ENCODE assay signal across 12 cellular contexts in the genomic region with DNA sequence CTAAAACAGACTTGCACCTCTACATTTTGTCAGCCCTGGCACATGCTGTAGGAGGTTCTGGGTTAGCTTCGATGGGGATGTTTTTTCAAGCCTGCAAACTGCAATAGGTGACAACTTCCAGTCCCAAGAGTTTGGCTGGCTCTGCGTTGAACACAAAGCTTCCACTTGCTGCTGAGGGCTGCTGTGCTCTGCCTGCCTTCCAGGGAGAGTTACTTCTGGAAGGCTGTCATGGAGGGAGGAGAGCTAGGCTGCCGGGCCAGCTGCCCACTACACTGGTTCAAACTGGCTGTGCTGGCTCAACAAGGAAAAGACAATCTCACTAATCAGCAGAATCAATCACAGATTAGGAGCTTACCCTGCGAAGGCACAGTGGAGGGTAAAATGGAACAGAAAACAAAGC. TPM values are rescaled to one million over a fixed set of nuclear protein-coding genes. Genes with fewer than 3 reads are reported as not detected.
DNase-seq lines count a peak whose midpoint lies in the region; ATAC-seq and TF ChIP-seq lines count a peak whose summit lies in the region.
"Had no signal": no experiment of that assay in that cellular context is flagged by ENCODE, and none has a peak within 500 bp of the region (broad histone marks: within the 10 kb centered on the region; RNA-seq: fewer than 3 reads in every experiment).

No MANE protein-coding gene starts in this region.

- H3K27me3 ChIP-seq in GM23248 (replicated peaks; ENCODE audit: insufficient read depth), result no peaks in the 10 kb centered on the region
- no peaks in the 10 kb centered on the region for H3K27me3 ChIP-seq in sigmoid colon
- H3K27me3 ChIP-seq: BLaER1 had no signal

- H2AFZ ChIP-seq in GM23248, result peak overlapping the region; percentile 25; the same call in 1 of the 2 replicates

- H3K4me3 ChIP-seq in GM23248 (no peak overlapping the region), sigmoid colon (no peak overlapping the region)
- H3K4me3 ChIP-seq: BLaER1 had no signal

- no peak overlapping the region for H3K9ac ChIP-seq in GM23248
- H3K9ac ChIP-seq: BLaER1 had no signal

- no peaks in the 10 kb centered on the region for H3K79me2 ChIP-seq in GM23248 (ENCODE audit: insufficient read depth)

- H3K9me3 ChIP-seq in GM23248 (ENCODE audit: low read depth) (no peaks in the 10 kb centered on the region), sigmoid colon (no peaks in the 10 kb centered on the region)
- H3K9me3 ChIP-seq: BLaER1 had no signal

- H3K4me2 ChIP-seq in GM23248 (ENCODE audit: unreplicated experiment), result no peak overlapping the region
- H3K4me2 ChIP-seq: BLaER1 had no signal

- TF ChIP-seq CTCF in sigmoid colon (IDR thresholded peaks at IDR 0.05) (no peak), nephron progenitor cell (IDR thresholded peaks at IDR 0.05) (no peak)

- peaks cover under 1% of the 10 kb centered on the region for H3K9me3 Mint-ChIP-seq in nephron progenitor cell

- H3K4me1 ChIP-seq in GM23248 (ENCODE audit: insufficient read depth) (peaks cover 15% of the 10 kb centered on the region), sigmoid colon (peaks cover 0 to 47% (median 44%) of the 10 kb centered on the region in 4 donors)

- H3K36me3 ChIP-seq in GM23248 (ENCODE audit: low read depth) (no peaks in the 10 kb centered on the region), sigmoid colon (no peaks in the 10 kb centered on the region)
- H3K36me3 ChIP-seq: BLaER1 had no signal

- DNase-seq in GM23248 (peak; percentile 50), islet precursor cell (peak; percentile 60), sigmoid colon (no peak), nephron progenitor cell (no peak)
- DNase-seq in activated effector memory CD4-positive, alpha-beta T cell treated with Interleukin-2 at 50 U/mL for 16 hours, result no peak
- DNase-seq in stimulated activated CD4-positive, alpha-beta T cell treated with anti-CD3 and anti-CD28 coated beads, Interleukin-4, amount 100 ng/mL, for 4 hours, result no peak
- DNase-seq: Kasumi-1, NCI-H2227 treated with DMSO at 0.1 percent for 48 hours, T-helper 9 cell had no signal

- in situ Hi-C loops in GM23248 (cut with MboI), result no loop called here

- H4K20me1 ChIP-seq in GM23248 (ENCODE audit: insufficient read depth), result no peaks in the 10 kb centered on the region
- H4K20me1 ChIP-seq: BLaER1 had no signal

- no peaks in the 10 kb centered on the region for H3K9me2 ChIP-seq in GM23248 (ENCODE audit: insufficient read depth)

- TF ChIP-seq EP300 in sigmoid colon (IDR thresholded peaks at IDR 0.05), result no peak

- peaks cover 6% of the 10 kb centered on the region for H3F3A ChIP-seq in GM23248 (ENCODE audit: insufficient read depth)

- H3K4me3 Mint-ChIP-seq in nephron progenitor cell, result no peak overlapping the region

- no peak for ATAC-seq in HG03139 (IDR thresholded peaks at IDR 0.05; ENCODE audit: unreplicated experiment)

- no peak for TF ChIP-seq POLR2A in sigmoid colon (IDR thresholded peaks at IDR 0.05)

- 24 to 33% methylated on average over 4 of the region's 4 CpGs for WGBS in GM23248 (ENCODE audit: low coverage in 1 of 2, low lambda C conversion rate in 2 of 2, missing lambda C conversion rate in 2 of 2), 2 experiments
- 46 to 73% methylated on average over 4 of the region's 4 CpGs for WGBS in sigmoid colon, 2 donors

- H3K27ac ChIP-seq in GM23248 (no peak overlapping the region), cingulate gyrus (ENCODE audit: low read depth, low read length) (peak overlapping the region; percentile 69), sigmoid colon (peak overlapping the region; percentile 2 to 69 (median 66))
- H3K27ac ChIP-seq: BLaER1 had no signal

- H3K4me1 Mint-ChIP-seq in nephron progenitor cell, result peaks cover 13% of the 10 kb centered on the region

- no peaks in the 10 kb centered on the region for H3K36me3 Mint-ChIP-seq in nephron progenitor cell (ENCODE audit: low read depth)

- intact Hi-C loops in sigmoid colon (cut with DNase I), result no loop called here

- no peak overlapping the region for H3K27ac Mint-ChIP-seq in nephron progenitor cell

- H3K27me3 Mint-ChIP-seq in nephron progenitor cell (ENCODE audit: low read depth, poor library complexity), result no peaks in the 10 kb centered on the region

RNA-seq across cellular contexts. Expression of gene PPP2R5A, which starts 46.7 kb away (rescaled TPM):
- 31.7 and 37.9 TPM in 2 replicates for total RNA-seq in GM23248 (2014; rRNA removed; shearing (Covaris generic))
- polyA plus RNA-seq in GM23248 (2016; fragmentation: Nextera tagmentation; extraction: Ambion mirVana), result 13.9 and 14.2 TPM in 2 replicates
- 10 to 100 TPM; 25.9 to 47.1 (median 31.4) TPM for total RNA-seq in sigmoid colon
- polyA plus RNA-seq in sigmoid colon, result 10 to 100 TPM; 46.2 to 62.7 (median 50.4) TPM

Comparison
In these comparisons a context has a peak if more than half of its experiments do, and no peak if none do; other contexts are left out.
1. DNase-seq: peak in GM23248 (single experiment) and islet precursor cell (single experiment); none in sigmoid colon (single experiment), nephron progenitor cell (single experiment), activated effector memory CD4-positive, alpha-beta T cell treated with Interleukin-2 at 50 U/mL for 16 hours (single experiment) and stimulated activated CD4-positive, alpha-beta T cell treated with anti-CD3 and anti-CD28 coated beads, Interleukin-4, amount 100 ng/mL, for 4 hours (0 of 2).